8 cellular contexts compared by ENCODE assay signal in genomic region chr14:67619446-67620216, GRCh38. TPM values are rescaled to one million over a fixed set of nuclear protein-coding genes. Genes with fewer than 3 reads are reported as not detected.
DNase-seq lines count a peak whose midpoint lies in the region; TF ChIP-seq lines count a peak whose summit lies in the region.

TSS of gene ARG2 (plus strand) at chr14:67619920. CDS start at chr14:67619978, 58 bp downstream.

- H3K36me3 Mint-ChIP-seq in nephron (ENCODE audit: low read depth): peaks cover 6% of the 10 kb centered on the region
- peaks cover 5% of the 10 kb centered on the region for H3K36me3 Mint-ChIP-seq in stimulated activated naive CD8-positive, alpha-beta T cell treated with anti-CD3 and anti-CD28 coated beads, Interleukin-15, Interleukin-2, amounts not matched to agents 100 ng/mL and 50 ng/mL, for 24 hours (ENCODE audit: low read depth)

- no peaks in the 10 kb centered on the region for H3K9me3 Mint-ChIP-seq in nephron
- no peaks in the 10 kb centered on the region for H3K9me3 Mint-ChIP-seq in stimulated activated naive CD8-positive, alpha-beta T cell treated with anti-CD3 and anti-CD28 coated beads, Interleukin-15, Interleukin-2, amounts not matched to agents 100 ng/mL and 50 ng/mL, for 24 hours

- peaks cover 24% of the 10 kb centered on the region for H3K27me3 Mint-ChIP-seq in nephron (ENCODE audit: low read depth)
- peaks cover 9% of the 10 kb centered on the region for H3K27me3 Mint-ChIP-seq in stimulated activated naive CD8-positive, alpha-beta T cell treated with anti-CD3 and anti-CD28 coated beads, Interleukin-15, Interleukin-2, amounts not matched to agents 100 ng/mL and 50 ng/mL, for 24 hours

- H3K27ac ChIP-seq in RWPE1: peak within 1 kb of the TSS; percentile 61

- H3K4me3 Mint-ChIP-seq in nephron: peak within 1 kb of the TSS; percentile 93 to 94 (median 94)
- H3K4me3 Mint-ChIP-seq in stimulated activated naive CD8-positive, alpha-beta T cell treated with anti-CD3 and anti-CD28 coated beads, Interleukin-15, Interleukin-2, amounts not matched to agents 100 ng/mL and 50 ng/mL, for 24 hours: peak within 1 kb of the TSS; percentile 84

- H3K4me3 ChIP-seq in LNCaP clone FGC (ENCODE audit: low read depth, low read length) (peak within 1 kb of the TSS; percentile 86), fibroblast of the aortic adventitia (ENCODE audit: low read depth, low read length) (peak within 1 kb of the TSS; percentile 72)

- peak; percentile 94 for DNase-seq in EH (ENCODE audit: low read depth)
- peak; percentile 94 for DNase-seq in H4 (ENCODE audit: low spot score)
- peak; percentile 98 for DNase-seq in LNCaP clone FGC (ENCODE audit: low read depth)
- peak; percentile 95 for DNase-seq in RWPE1 (ENCODE audit: low spot score)
- DNase-seq in activated effector memory CD4-positive, alpha-beta T cell treated with Interleukin-2 at 50 U/mL for 16 hours: peak; percentile 92
- DNase-seq in fibroblast of the aortic adventitia (ENCODE audit: low read depth): peak; percentile 82

- TF ChIP-seq CTCF in LNCaP clone FGC (IDR thresholded peaks at IDR 0.05; ENCODE audit: control insufficient read depth, extremely low read depth, insufficient read depth): peak; percentile 35
- 0 out of 2 replicates have a peak, but pooled peaks have one; percentile 19 for TF ChIP-seq CTCF in RWPE1 (conservative IDR thresholded peaks at IDR 0.05; ENCODE audit: low read depth)
- TF ChIP-seq CTCF in fibroblast of the aortic adventitia (IDR thresholded peaks at IDR 0.05; ENCODE audit: insufficient read depth, low read length): no peak
- no peak for TF ChIP-seq CTCF in nephron (IDR thresholded peaks at IDR 0.05; ENCODE audit: unreplicated experiment in 3 of 3)

- H3K4me1 Mint-ChIP-seq in nephron: peaks cover 33% of the 10 kb centered on the region
- peaks cover 38% of the 10 kb centered on the region for H3K4me1 Mint-ChIP-seq in stimulated activated naive CD8-positive, alpha-beta T cell treated with anti-CD3 and anti-CD28 coated beads, Interleukin-15, Interleukin-2, amounts not matched to agents 100 ng/mL and 50 ng/mL, for 24 hours (ENCODE audit: low read depth)

- POLR2A ChIA-PET in RWPE1 (lab: Yijun Ruan, JAX; ENCODE audit: low non-redundant PET): interaction anchor here (1.0 kb wide), 2 partner anchors 19 to 80 kb away, joined by 3 read pairs; partner anchors contain the start of gene PIGH

- peak within 1 kb of the TSS; percentile 50 to 82 (median 80) for H3K27ac Mint-ChIP-seq in nephron
- peak within 1 kb of the TSS; percentile 76 for H3K27ac Mint-ChIP-seq in stimulated activated naive CD8-positive, alpha-beta T cell treated with anti-CD3 and anti-CD28 coated beads, Interleukin-15, Interleukin-2, amounts not matched to agents 100 ng/mL and 50 ng/mL, for 24 hours

- CTCF ChIA-PET in RWPE1 (lab: Yijun Ruan, JAX): interaction anchor here (0.8 to 3.1 kb wide), 10 partner anchors 10 to 85 kb away, joined by 3 to 44 read pairs (median 6); no protein-coding TSS in a partner anchor

RNA-seq across cellular contexts. Expression of gene ARG2, which starts in this region (rescaled TPM):
- total RNA-seq in H4 (2014; rRNA removed; shearing (Covaris generic)): 26.3 and 29.2 TPM in 2 replicates
- total RNA-seq in fibroblast of the aortic adventitia (ENCODE audit: low replicate concordance): 0.74 and 7.0 TPM in 2 replicates

Comparison
In these comparisons a context has a peak if more than half of its experiments do, and no peak if none do; other contexts are left out.
1. Peak in every context shown above with its lines: DNase-seq, H3K4me3 ChIP-seq and H3K27ac ChIP-seq.
2. CTCF ChIP-seq: peak in LNCaP clone FGC (single experiment) and RWPE1 (single experiment); none in fibroblast of the aortic adventitia (single experiment) and nephron (0 of 3).